Comparison of ENCODE assay signal across 1 cellular context in genomic region chr2:168948621-168949212, GRCh38.
TF ChIP-seq lines count a peak whose summit lies in the region.

No MANE protein-coding gene starts in this region.

TF ChIP-seq in H1, 55 proteins besides CTCF, POLR2A, EP300 and RAD21 (continued from another document):
- TF ChIP-seq SIX5 (IDR thresholded peaks at IDR 0.05; ENCODE audit: low read depth, low read length) = no peak
- TF ChIP-seq JUN (IDR thresholded peaks at IDR 0.05; ENCODE audit: low read depth, low read length) = no peak
- no peak for TF ChIP-seq CHD7 (IDR thresholded peaks at IDR 0.05; ENCODE audit: insufficient replicate concordance, low read length)
- no peak for TF ChIP-seq CEBPB (IDR thresholded peaks at IDR 0.05; ENCODE audit: low read depth, low read length)
- TF ChIP-seq GTF2F1 (IDR thresholded peaks at IDR 0.05; ENCODE audit: borderline replicate concordance, low read depth, low read length) = no peak
- no peak for TF ChIP-seq TEAD4 (IDR thresholded peaks at IDR 0.05; ENCODE audit: low read depth, low read length)
- TF ChIP-seq RXRA (IDR thresholded peaks at IDR 0.05; ENCODE audit: insufficient read depth, low read depth, low read length) = no peak
- TF ChIP-seq POU5F1 (IDR thresholded peaks at IDR 0.05; ENCODE audit: low read depth, low read length) = no peak
- no peak for TF ChIP-seq RBBP5 (IDR thresholded peaks at IDR 0.05; ENCODE audit: borderline replicate concordance, low read depth, low read length)
